Comparison of ENCODE assay signal across 1 cellular context in the genomic region with DNA sequence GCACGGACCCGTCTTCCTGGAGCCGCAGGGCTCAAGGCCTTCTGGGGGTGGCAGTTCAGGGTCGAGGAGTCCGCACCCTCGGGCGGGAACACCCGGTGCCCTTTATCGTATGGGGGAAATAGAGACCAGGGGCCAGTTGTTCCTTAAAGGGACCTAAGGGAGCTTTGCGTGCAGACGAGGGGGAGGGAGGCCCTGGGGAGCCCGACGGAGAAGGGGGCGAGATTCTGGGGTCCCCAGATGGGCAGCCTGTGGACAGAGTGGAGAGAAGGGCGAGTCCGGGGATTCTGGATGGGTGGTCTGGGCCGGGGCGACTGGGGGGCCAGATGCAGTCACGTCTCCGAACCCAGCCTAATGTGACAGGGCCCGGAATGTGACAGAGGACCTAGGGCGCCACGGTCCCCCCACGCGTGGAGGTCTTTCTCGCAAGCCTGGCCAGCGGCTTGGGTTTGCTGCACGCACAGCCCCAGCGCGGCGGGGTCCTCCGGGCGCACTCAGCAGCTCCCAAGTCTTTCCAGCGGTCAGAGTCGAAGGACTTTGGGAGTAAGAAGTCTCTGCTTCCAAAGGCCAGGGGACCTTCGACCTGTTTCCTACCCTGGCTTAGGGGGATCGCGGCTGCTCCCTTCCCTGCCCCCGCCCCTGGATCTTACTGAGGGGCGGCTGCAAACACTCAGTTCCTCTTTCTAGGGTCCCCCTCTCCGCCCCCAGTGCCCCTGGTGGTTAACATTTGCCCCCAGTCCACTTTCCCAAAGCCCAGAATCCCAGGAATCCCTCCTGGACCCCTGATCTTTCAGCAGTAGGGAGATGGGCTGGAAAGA.
TF ChIP-seq lines count a peak whose summit lies in the region.

No MANE protein-coding gene starts in this region.

TF ChIP-seq in IMR-90, 13 proteins besides CTCF, POLR2A, EP300 and RAD21 (continued from another document):
- TF ChIP-seq, protein P1, sequence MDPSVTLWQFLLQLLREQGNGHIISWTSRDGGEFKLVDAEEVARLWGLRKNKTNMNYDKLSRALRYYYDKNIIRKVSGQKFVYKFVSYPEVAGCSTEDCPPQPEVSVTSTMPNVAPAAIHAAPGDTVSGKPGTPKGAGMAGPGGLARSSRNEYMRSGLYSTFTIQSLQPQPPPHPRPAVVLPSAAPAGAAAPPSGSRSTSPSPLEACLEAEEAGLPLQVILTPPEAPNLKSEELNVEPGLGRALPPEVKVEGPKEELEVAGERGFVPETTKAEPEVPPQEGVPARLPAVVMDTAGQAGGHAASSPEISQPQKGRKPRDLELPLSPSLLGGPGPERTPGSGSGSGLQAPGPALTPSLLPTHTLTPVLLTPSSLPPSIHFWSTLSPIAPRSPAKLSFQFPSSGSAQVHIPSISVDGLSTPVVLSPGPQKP (IDR thresholded peaks at IDR 0.05; ENCODE audit: borderline replicate concordance, low read depth, low read length) = no peak
- TF ChIP-seq FOS (IDR thresholded peaks at IDR 0.05; ENCODE audit: low read depth, low read length) (no peak), NFE2L2 (IDR thresholded peaks at IDR 0.05; ENCODE audit: low read depth, low read length) (no peak), USF2 (IDR thresholded peaks at IDR 0.05; ENCODE audit: low read depth, low read length) (no peak), MAFK (IDR thresholded peaks at IDR 0.05; ENCODE audit: low read depth, low read length) (no peak), SMC3 (IDR thresholded peaks at IDR 0.05; ENCODE audit: low read depth, low read length) (no peak)
